Comparison of ENCODE assay signal across 1 cellular context in the genomic region with DNA sequence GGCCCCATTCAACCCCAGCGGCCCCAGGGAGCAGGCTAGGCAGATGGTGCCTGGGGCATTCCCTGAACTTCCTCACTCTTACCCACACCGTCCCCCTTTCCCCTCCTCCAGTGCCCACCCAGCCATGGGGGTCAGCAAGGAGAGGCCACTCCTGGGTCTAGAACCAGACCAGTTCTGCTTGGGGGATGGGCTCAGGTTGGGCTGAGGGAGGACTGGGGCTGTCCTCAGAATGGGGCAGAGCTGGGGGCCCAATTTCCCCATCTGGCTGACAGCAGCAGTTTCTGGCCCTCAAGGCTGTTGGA.
TF ChIP-seq lines count a peak whose summit lies in the region.

No MANE protein-coding gene starts in this region.

TF ChIP-seq in A549, 52 proteins besides CTCF, POLR2A, EP300 and RAD21:
- TF ChIP-seq, protein P1, sequence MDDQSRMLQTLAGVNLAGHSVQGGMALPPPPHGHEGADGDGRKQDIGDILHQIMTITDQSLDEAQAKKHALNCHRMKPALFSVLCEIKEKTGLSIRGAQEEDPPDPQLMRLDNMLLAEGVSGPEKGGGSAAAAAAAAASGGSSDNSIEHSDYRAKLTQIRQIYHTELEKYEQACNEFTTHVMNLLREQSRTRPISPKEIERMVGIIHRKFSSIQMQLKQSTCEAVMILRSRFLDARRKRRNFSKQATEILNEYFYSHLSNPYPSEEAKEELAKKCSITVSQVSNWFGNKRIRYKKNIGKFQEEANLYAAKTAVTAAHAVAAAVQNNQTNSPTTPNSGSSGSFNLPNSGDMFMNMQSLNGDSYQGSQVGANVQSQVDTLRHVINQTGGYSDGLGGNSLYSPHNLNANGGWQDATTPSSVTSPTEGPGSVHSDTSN (IDR thresholded peaks at IDR 0.05), result 0 out of 2 replicates have a peak, but pooled peaks have one; percentile 2
- no peak for TF ChIP-seq ZFP36 (IDR thresholded peaks at IDR 0.05; ENCODE audit: borderline replicate concordance, partially characterized antibody)
- no peak for TF ChIP-seq HOXB13 (CRISPR knock-in tag; IDR thresholded peaks at IDR 0.05; ENCODE audit: low read depth)
- no peak for TF ChIP-seq FOSB (CRISPR knock-in tag; IDR thresholded peaks at IDR 0.05)
- no peak for TF ChIP-seq RCOR1 (IDR thresholded peaks at IDR 0.05; ENCODE audit: low read depth, low read length)
- no peak for TF ChIP-seq EHMT2 (IDR thresholded peaks at IDR 0.05; ENCODE audit: low read depth)
- TF ChIP-seq TP53 (CRISPR knock-in tag; IDR thresholded peaks at IDR 0.05), result no peak
- peak in 1 of 2 experiments; percentile 38; a peak in 1 of 5 replicates for TF ChIP-seq JUN (IDR thresholded peaks at IDR 0.05)
- TF ChIP-seq EHF (CRISPR knock-in tag; IDR thresholded peaks at IDR 0.05), result no peak
- no peak for TF ChIP-seq MAZ (IDR thresholded peaks at IDR 0.05; ENCODE audit: borderline replicate concordance, low read depth, low read length)
- TF ChIP-seq ZSCAN20 (CRISPR knock-in tag; IDR thresholded peaks at IDR 0.05), result no peak
- no peak for TF ChIP-seq MAFK (IDR thresholded peaks at IDR 0.05; ENCODE audit: partially characterized antibody)
- no peak for TF ChIP-seq TFCP2L1 (CRISPR knock-in tag; IDR thresholded peaks at IDR 0.05)
- TF ChIP-seq RFX5 (IDR thresholded peaks at IDR 0.05), result no peak
- TF ChIP-seq ESRRA (IDR thresholded peaks at IDR 0.05; ENCODE audit: borderline replicate concordance, low read length), result no peak
- TF ChIP-seq CHD4 (IDR thresholded peaks at IDR 0.05; ENCODE audit: borderline replicate concordance), result no peak
- TF ChIP-seq, protein P2, sequence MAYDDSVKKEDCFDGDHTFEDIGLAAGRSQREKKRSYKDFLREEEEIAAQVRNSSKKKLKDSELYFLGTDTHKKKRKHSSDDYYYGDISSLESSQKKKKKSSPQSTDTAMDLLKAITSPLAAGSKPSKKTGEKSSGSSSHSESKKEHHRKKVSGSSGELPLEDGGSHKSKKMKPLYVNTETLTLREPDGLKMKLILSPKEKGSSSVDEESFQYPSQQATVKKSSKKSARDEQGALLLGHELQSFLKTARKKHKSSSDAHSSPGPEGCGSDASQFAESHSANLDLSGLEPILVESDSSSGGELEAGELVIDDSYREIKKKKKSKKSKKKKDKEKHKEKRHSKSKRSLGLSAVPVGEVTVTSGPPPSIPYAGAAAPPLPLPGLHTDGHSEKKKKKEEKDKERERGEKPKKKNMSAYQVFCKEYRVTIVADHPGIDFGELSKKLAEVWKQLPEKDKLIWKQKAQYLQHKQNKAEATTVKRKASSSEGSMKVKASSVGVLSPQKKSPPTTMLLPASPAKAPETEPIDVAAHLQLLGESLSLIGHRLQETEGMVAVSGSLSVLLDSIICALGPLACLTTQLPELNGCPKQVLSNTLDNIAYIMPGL (CRISPR knock-in tag; IDR thresholded peaks at IDR 0.05; ENCODE audit: borderline replicate concordance), result no peak
